ENCODE assay signal across 9 cellular contexts in the genomic region with DNA sequence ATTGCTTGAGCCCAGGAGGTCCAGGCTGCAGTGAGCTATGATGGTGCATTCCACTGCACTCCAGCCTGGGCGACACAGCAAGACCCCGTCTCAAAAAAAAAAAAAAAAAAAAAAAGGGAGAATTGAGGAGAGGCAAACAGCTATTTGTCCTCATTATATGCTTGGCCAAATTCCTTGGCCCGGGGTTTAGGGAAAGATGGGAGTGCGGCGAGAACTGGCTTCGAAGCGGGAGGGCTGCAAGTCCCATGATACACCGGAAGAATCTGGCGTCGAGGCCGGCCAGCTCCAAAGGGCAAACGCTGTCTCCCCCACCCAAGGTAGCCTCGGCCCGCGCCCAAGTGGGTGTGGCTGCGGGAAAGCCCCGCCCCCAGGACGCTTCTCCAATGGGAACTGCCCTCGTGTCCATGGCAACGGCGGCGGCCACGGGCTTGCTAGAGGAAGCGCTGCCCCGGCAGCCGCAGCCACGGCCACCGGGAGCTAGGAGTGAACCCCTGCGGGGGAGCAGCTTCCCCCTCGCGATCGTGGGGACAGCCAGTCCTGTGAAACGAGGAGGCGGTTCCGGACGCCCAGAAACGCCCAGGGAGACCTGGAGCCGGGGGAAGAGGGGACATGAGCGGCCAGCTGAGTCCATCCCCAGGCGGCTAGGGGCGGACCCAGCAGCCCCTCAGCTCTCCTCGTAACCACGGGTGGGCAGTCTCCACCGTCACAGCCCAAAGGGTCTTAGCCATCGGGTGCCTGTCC. TPM values are rescaled to one million over a fixed set of nuclear protein-coding genes. Genes with fewer than 3 reads are reported as not detected.
A peak's percentile ranks its signal among the peaks of the same experiment; 100 is the strongest.
DNase-seq lines count a peak whose midpoint lies in the region; ATAC-seq and TF ChIP-seq lines count a peak whose summit lies in the region.
"Had no signal": no experiment of that assay in that cellular context is flagged by ENCODE, and none has a peak within 500 bp of the region (broad histone marks: within the 10 kb centered on the region; RNA-seq: fewer than 3 reads in every experiment).

TSS of gene TTLL13 (plus strand) at position 434 of the 741 bp plus-strand sequence. CDS start 1,075 bp downstream, outside the sequence.

- TF ChIP-seq CTCF in liver (IDR thresholded peaks at IDR 0.05; ENCODE audit: low read depth, low read length, missing input control): no peak

- peaks cover 12% of the 10 kb centered on the region for H3K27me3 Mint-ChIP-seq in dendritic cell treated with granulocyte-macrophage colony-stimulating factor and Interleukin-4, amounts not matched to agents 40 ng/mL and 50 ng/mL, for 4 days

- peaks cover 0 to 11% (median 6%) of the 10 kb centered on the region in 4 donors for H3K4me1 ChIP-seq in liver (ENCODE audit: control insufficient read depth in 4 of 4, insufficient read depth in 4 of 4, low read length in 3 of 4)

- peaks cover 20% of the 10 kb centered on the region for H3K4me1 Mint-ChIP-seq in dendritic cell treated with granulocyte-macrophage colony-stimulating factor and Interleukin-4, amounts not matched to agents 40 ng/mL and 50 ng/mL, for 4 days (ENCODE audit: low read depth)

- H3K27me3 ChIP-seq in liver (ENCODE audit: control insufficient read depth in 4 of 4, insufficient read depth in 4 of 4, low read length in 3 of 4): no peaks in the 10 kb centered on the region

- no peaks in the 10 kb centered on the region for H3K9me3 Mint-ChIP-seq in dendritic cell treated with granulocyte-macrophage colony-stimulating factor and Interleukin-4, amounts not matched to agents 40 ng/mL and 50 ng/mL, for 4 days

- no peaks in the 10 kb centered on the region for H3K9me3 ChIP-seq in liver (ENCODE audit: control insufficient read depth in 4 of 4, low read length in 3 of 4)

- peak; percentile 95 for DNase-seq in Daoy (ENCODE audit: low read depth)
- peak; percentile 52 for DNase-seq in NCI-H510A (lab: John Stamatoyannopoulos, UW)
- DNase-seq in activated CD4-positive, alpha-beta T cell treated with anti-CD3 and anti-CD28 coated beads, Interleukin-2, amount 50 U/mL, for 4 hours: peak; percentile 53 to 54
- DNase-seq in stimulated activated CD4-positive, alpha-beta T cell treated with anti-CD3 and anti-CD28 coated beads, Interleukin-2, amount 100 ng/mL, for 4 hours (ENCODE audit: low read depth): peak; percentile 65

- intact Hi-C loops in dendritic cell treated with granulocyte-macrophage colony-stimulating factor and Interleukin-4, amounts not matched to agents 40 ng/mL and 50 ng/mL, for 4 days (cut with micrococcal nuclease): loop anchor here (1.0 to 2.0 kb wide), 2 partner anchors 15 to 16 kb away; partner anchors contain the start of genes GDPGP1 and NGRN

- H3K27ac ChIP-seq in liver (ENCODE audit: low read depth in 1 of 2, low read length in 2 of 2): peak within 1 kb of the TSS in 1 of 2 donors; percentile 34
- H3K27ac ChIP-seq: epithelial cell of prostate had no signal

- ATAC-seq in HG03097 (IDR thresholded peaks at IDR 0.05; ENCODE audit: low FRiP score, unreplicated experiment) (peak; percentile 80), GM18517 (IDR thresholded peaks at IDR 0.05; ENCODE audit: unreplicated experiment) (no peak)

- peak within 1 kb of the TSS; percentile 26 to 52 (median 39) for H3K4me3 ChIP-seq in liver (ENCODE audit: low read depth in 1 of 3, low read length in 3 of 3)

- WGBS in liver: 3% methylated on average over 45 of the region's 45 CpGs

- H3K36me3 Mint-ChIP-seq in dendritic cell treated with granulocyte-macrophage colony-stimulating factor and Interleukin-4, amounts not matched to agents 40 ng/mL and 50 ng/mL, for 4 days (ENCODE audit: low read depth): no peaks in the 10 kb centered on the region

- peak in 1 of 2 donors; percentile 29 for TF ChIP-seq RAD21 in liver (IDR thresholded peaks at IDR 0.05)

- H3K9ac ChIP-seq in liver (ENCODE audit: low read depth in 1 of 2, low read length in 2 of 2): no peak within 1 kb of the TSS

- no peaks in the 10 kb centered on the region for H3K36me3 ChIP-seq in liver (ENCODE audit: control insufficient read depth in 4 of 4, insufficient read depth in 3 of 4, low read depth in 1 of 4, low read length in 3 of 4)

- peak within 1 kb of the TSS; percentile 77 for H3K4me3 Mint-ChIP-seq in dendritic cell treated with granulocyte-macrophage colony-stimulating factor and Interleukin-4, amounts not matched to agents 40 ng/mL and 50 ng/mL, for 4 days

- H3K27ac Mint-ChIP-seq in dendritic cell treated with granulocyte-macrophage colony-stimulating factor and Interleukin-4, amounts not matched to agents 40 ng/mL and 50 ng/mL, for 4 days: peak within 1 kb of the TSS; percentile 47

TF ChIP-seq in liver, 16 proteins besides CTCF, POLR2A, EP300 and RAD21:
- TF ChIP-seq NR2F2 (IDR thresholded peaks at IDR 0.05) (peak; percentile 46), JUND (IDR thresholded peaks at IDR 0.05) (no peak), SP1 (IDR thresholded peaks at IDR 0.05) (peak; percentile 74), REST (IDR thresholded peaks at IDR 0.05) (no peak), RXRA (IDR thresholded peaks at IDR 0.05) (no peak), FOXA1 (IDR thresholded peaks at IDR 0.05) (no peak), YY1 (IDR thresholded peaks at IDR 0.05) (peak; percentile 71), EGR1 (IDR thresholded peaks at IDR 0.05; ENCODE audit: low read depth in 2 of 2) (no peak), HNF4A (conservative IDR thresholded peaks at IDR 0.05) (peak; percentile 58 to 63), FOXA2 (IDR thresholded peaks at IDR 0.05) (no peak), HNF4G (IDR thresholded peaks at IDR 0.05) (no peak), MAX (IDR thresholded peaks at IDR 0.05) (no peak), TAF1 (conservative IDR thresholded peaks at IDR 0.05) (no peak), GABPA (IDR thresholded peaks at IDR 0.05 in 1 of 2, conservative IDR thresholded peaks at IDR 0.05 in 1 of 2) (peak in 1 of 2 donors; percentile 54)
- TF ChIP-seq, protein P1, sequence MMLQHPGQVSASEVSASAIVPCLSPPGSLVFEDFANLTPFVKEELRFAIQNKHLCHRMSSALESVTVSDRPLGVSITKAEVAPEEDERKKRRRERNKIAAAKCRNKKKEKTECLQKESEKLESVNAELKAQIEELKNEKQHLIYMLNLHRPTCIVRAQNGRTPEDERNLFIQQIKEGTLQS (IDR thresholded peaks at IDR 0.05): no peak
- TF ChIP-seq, protein P2, sequence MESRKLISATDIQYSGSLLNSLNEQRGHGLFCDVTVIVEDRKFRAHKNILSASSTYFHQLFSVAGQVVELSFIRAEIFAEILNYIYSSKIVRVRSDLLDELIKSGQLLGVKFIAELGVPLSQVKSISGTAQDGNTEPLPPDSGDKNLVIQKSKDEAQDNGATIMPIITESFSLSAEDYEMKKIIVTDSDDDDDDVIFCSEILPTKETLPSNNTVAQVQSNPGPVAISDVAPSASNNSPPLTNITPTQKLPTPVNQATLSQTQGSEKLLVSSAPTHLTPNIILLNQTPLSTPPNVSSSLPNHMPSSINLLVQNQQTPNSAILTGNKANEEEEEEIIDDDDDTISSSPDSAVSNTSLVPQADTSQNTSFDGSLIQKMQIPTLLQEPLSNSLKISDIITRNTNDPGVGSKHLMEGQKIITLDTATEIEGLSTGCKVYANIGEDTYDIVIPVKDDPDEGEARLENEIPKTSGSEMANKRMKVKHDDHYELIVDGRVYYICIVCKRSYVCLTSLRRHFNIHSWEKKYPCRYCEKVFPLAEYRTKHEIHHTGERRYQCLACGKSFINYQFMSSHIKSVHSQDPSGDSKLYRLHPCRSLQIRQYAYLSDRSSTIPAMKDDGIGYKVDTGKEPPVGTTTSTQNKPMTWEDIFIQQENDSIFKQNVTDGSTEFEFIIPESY (IDR thresholded peaks at IDR 0.05): no peak

RNA-seq across cellular contexts. Expression of gene TTLL13, which starts in this region (rescaled TPM):
- 0.06 TPM in 1 of 2 replicates, not detected in the other for total RNA-seq in Daoy (2014; rRNA removed; shearing (Covaris generic))
- total RNA-seq in liver: under 1 TPM in 1 of 2 donors, not detected in 1; 0.08 TPM
- under 1 TPM in 1 of 2 donors, not detected in 1; 0.17 TPM for polyA plus RNA-seq in liver

Comparison
In these comparisons a context has a peak if more than half of its experiments do, and no peak if none do; other contexts are left out.
1. Peak in DNase-seq in Daoy; RNA of the gene not detected or under 1 TPM.